ENCODE assay signal across 8 cellular contexts in the genomic region with DNA sequence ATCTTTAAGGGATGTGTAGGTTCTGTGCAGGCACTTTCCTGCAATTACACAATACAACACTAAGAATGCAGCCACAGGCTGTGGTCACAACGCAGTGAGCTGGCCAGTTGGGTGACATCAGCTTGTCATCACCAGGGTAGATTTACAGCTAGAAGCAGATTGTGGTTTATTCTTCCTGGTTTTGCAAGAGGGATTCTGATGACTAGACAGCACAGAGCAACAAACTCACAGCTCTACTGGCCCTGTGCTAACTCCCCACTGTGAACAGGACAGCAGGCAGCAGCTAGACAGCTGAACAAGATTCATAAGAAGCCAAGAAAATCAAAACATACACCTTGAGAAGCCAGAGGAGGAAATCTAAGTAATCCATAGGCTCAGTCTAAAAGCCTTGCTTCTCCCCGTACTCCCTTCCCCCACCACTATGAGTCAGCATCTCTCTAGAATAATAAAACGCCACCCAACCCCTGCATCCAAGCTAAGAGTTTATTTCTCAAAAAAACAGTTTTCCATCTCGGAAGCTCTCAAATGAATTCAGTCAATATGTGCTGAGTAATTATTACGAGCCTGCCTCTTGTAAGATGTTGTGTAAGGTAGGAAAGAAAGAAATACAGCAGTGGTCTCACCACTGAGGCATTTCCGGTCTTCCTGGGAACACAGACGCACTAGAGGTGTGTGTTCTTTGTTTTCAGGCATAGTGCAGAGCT.
DNase-seq lines count a peak whose midpoint lies in the region; ATAC-seq and TF ChIP-seq lines count a peak whose summit lies in the region.

No MANE protein-coding gene starts in this region.

- H3K4me3 Mint-ChIP-seq in activated naive CD8-positive, alpha-beta T cell treated with anti-CD3 and anti-CD28 coated beads, Interleukin-2, amount 10 ng/mL, durations not matched to agents 7 days and 5 days, result peak overlapping the region; percentile 78
- no peak overlapping the region for H3K4me3 Mint-ChIP-seq in CD8-positive, alpha-beta T cell

- H3K27me3 ChIP-seq in H7 (ENCODE audit: control insufficient read depth, insufficient read depth, low read length) (no peaks in the 10 kb centered on the region), heart left ventricle (no peaks in the 10 kb centered on the region)
- H3K27me3 ChIP-seq in CD8-positive, alpha-beta T cell (ENCODE audit: insufficient read depth, low read length), result no peaks in the 10 kb centered on the region

- no peaks in the 10 kb centered on the region for H3K9me3 Mint-ChIP-seq in activated naive CD8-positive, alpha-beta T cell treated with anti-CD3 and anti-CD28 coated beads, Interleukin-2, amount 10 ng/mL, durations not matched to agents 7 days and 5 days
- no peaks in the 10 kb centered on the region for H3K9me3 Mint-ChIP-seq in CD8-positive, alpha-beta T cell

- H3K4me3 ChIP-seq in H7 (ENCODE audit: insufficient read depth, low read depth, low read length), result no peak overlapping the region
- H3K4me3 ChIP-seq in heart left ventricle, result peak overlapping the region in 3 of 12 donors; percentile 16 to 20 (median 17)
- H3K4me3 ChIP-seq in CD8-positive, alpha-beta T cell (ENCODE audit: low read depth, low read length), result no peak overlapping the region

- H3K27me3 Mint-ChIP-seq in activated naive CD8-positive, alpha-beta T cell treated with anti-CD3 and anti-CD28 coated beads, Interleukin-2, amount 10 ng/mL, durations not matched to agents 7 days and 5 days, result no peaks in the 10 kb centered on the region
- H3K27me3 Mint-ChIP-seq in CD8-positive, alpha-beta T cell (ENCODE audit: low read depth), result no peaks in the 10 kb centered on the region

- H3K36me3 ChIP-seq in H7 (replicated peaks; ENCODE audit: control insufficient read depth, insufficient read depth, low read length) (peaks cover 3% of the 10 kb centered on the region), heart left ventricle (no peaks in the 10 kb centered on the region)
- no peaks in the 10 kb centered on the region for H3K36me3 ChIP-seq in CD8-positive, alpha-beta T cell (ENCODE audit: insufficient read depth, low read length)

- 32 to 48% (median 37%) methylated on average over 7 of the region's 7 CpGs for WGBS in heart left ventricle, 4 donors

- peaks cover 0 to 38% (median 16%) of the 10 kb centered on the region in 12 donors for H3K4me1 ChIP-seq in heart left ventricle
- no peaks in the 10 kb centered on the region for H3K4me1 ChIP-seq in CD8-positive, alpha-beta T cell (ENCODE audit: insufficient read depth, low read length)

- CTCF ChIA-PET in CD8-positive, alpha-beta T cell (lab: Charles Lee), result interaction anchor here (0.5 kb wide), 1 partner anchor 13 kb away, joined by 3 read pairs; no protein-coding TSS in a partner anchor

- TF ChIP-seq POLR2A in heart left ventricle (IDR thresholded peaks at IDR 0.05), result no peak

- DNase-seq in GF-D8 (lab: John Stamatoyannopoulos, UW) (peak; percentile 98), H7 (peak; percentile 43), MV-4-11 (lab: John Stamatoyannopoulos, UW) (peak; percentile 100), heart left ventricle (peak; percentile 66 to 84 (median 77)), posterior vena cava (ENCODE audit: low spot score) (peak; percentile 89)
- peak; percentile 47 for DNase-seq in activated naive CD8-positive, alpha-beta T cell treated with anti-CD3 and anti-CD28 coated beads, Interleukin-2, amount 10 ng/mL, durations not matched to agents 7 days and 5 days
- DNase-seq in CD8-positive, alpha-beta T cell, result no peak

- peak; percentile 92 for ATAC-seq in activated naive CD8-positive, alpha-beta T cell treated with anti-CD3 and anti-CD28 coated beads, Interleukin-2, amount 10 ng/mL, durations not matched to agents 7 days and 5 days (ENCODE audit: low read depth)
- ATAC-seq in heart left ventricle (peak; percentile 87 to 97 (median 94)), GM19455 (IDR thresholded peaks at IDR 0.05; ENCODE audit: unreplicated experiment) (no peak)
- no peak for ATAC-seq in CD8-positive, alpha-beta T cell

- no peak for TF ChIP-seq CTCF in heart left ventricle (IDR thresholded peaks at IDR 0.05)
- no peak for TF ChIP-seq CTCF in CD8-positive, alpha-beta T cell (IDR thresholded peaks at IDR 0.05)

- peaks cover 24% of the 10 kb centered on the region for H3K4me1 Mint-ChIP-seq in activated naive CD8-positive, alpha-beta T cell treated with anti-CD3 and anti-CD28 coated beads, Interleukin-2, amount 10 ng/mL, durations not matched to agents 7 days and 5 days
- peaks cover 18% of the 10 kb centered on the region for H3K4me1 Mint-ChIP-seq in CD8-positive, alpha-beta T cell (ENCODE audit: low read depth)

- POLR2A ChIA-PET in activated naive CD8-positive, alpha-beta T cell treated with anti-CD3 and anti-CD28 coated beads, Interleukin-2, amount 10 ng/mL, durations not matched to agents 7 days and 5 days (lab: Charles Lee), result interaction anchor here (0.7 kb wide), 1 partner anchor 145 kb away, joined by 3 read pairs; no protein-coding TSS in a partner anchor
- POLR2A ChIA-PET in CD8-positive, alpha-beta T cell (lab: Charles Lee), result no interaction called here

- H3K36me3 Mint-ChIP-seq in activated naive CD8-positive, alpha-beta T cell treated with anti-CD3 and anti-CD28 coated beads, Interleukin-2, amount 10 ng/mL, durations not matched to agents 7 days and 5 days, result peaks cover 24% of the 10 kb centered on the region
- peaks cover 54% of the 10 kb centered on the region for H3K36me3 Mint-ChIP-seq in CD8-positive, alpha-beta T cell

- peak overlapping the region in 11 of 12 donors; percentile 44 to 88 (median 63) for H3K27ac ChIP-seq in heart left ventricle
- H3K27ac ChIP-seq in CD8-positive, alpha-beta T cell (ENCODE audit: low read depth, low read length), result no peak overlapping the region

- intact Hi-C loops in heart left ventricle (cut with DNase I), result no loop called here
- intact Hi-C loops in posterior vena cava (cut with DNase I), result no loop called here
- intact Hi-C loops in CD8-positive, alpha-beta T cell (cut with DNase I, micrococcal nuclease), result no loop called here

- H3K9me3 ChIP-seq in heart left ventricle, result no peaks in the 10 kb centered on the region
- H3K9me3 ChIP-seq in CD8-positive, alpha-beta T cell (ENCODE audit: low read length), result no peaks in the 10 kb centered on the region

- peak overlapping the region; percentile 84 for H3K27ac Mint-ChIP-seq in activated naive CD8-positive, alpha-beta T cell treated with anti-CD3 and anti-CD28 coated beads, Interleukin-2, amount 10 ng/mL, durations not matched to agents 7 days and 5 days
- H3K27ac Mint-ChIP-seq in CD8-positive, alpha-beta T cell, result no peak overlapping the region

Comparison
In these comparisons a context has a peak if more than half of its experiments do, and no peak if none do; other contexts are left out.
1. DNase-seq: peak in GF-D8 (single experiment), H7 (single experiment), MV-4-11 (single experiment), activated naive CD8-positive, alpha-beta T cell treated with anti-CD3 and anti-CD28 coated beads, Interleukin-2, amount 10 ng/mL, durations not matched to agents 7 days and 5 days (single experiment), heart left ventricle (5 of 5) and posterior vena cava (single experiment); none in CD8-positive, alpha-beta T cell (0 of 7).
2. ATAC-seq: peak in activated naive CD8-positive, alpha-beta T cell treated with anti-CD3 and anti-CD28 coated beads, Interleukin-2, amount 10 ng/mL, durations not matched to agents 7 days and 5 days (single experiment) and heart left ventricle (4 of 4); none in CD8-positive, alpha-beta T cell (single experiment) and GM19455 (single experiment).